Comparison of ENCODE assay signal across 21 cellular contexts in genomic region chr2:157936464-157936863, GRCh38.
DNase-seq lines count a peak whose midpoint lies in the region; ATAC-seq, FAIRE-seq and TF ChIP-seq lines count a peak whose summit lies in the region.
"Had no signal": no experiment of that assay in that cellular context is flagged by ENCODE, and none has a peak within 500 bp of the region (broad histone marks: within the 10 kb centered on the region; RNA-seq: fewer than 3 reads in every experiment).

No MANE protein-coding gene starts in this region.

- no peak for TF ChIP-seq CTCF in bronchial epithelial cell (IDR thresholded peaks at IDR 0.05; ENCODE audit: insufficient read depth, low read length, severe bottlenecking)

- H3K4me3 ChIP-seq in bronchial epithelial cell (ENCODE audit: low read depth, low read length), result no peak overlapping the region
- H3K4me3 ChIP-seq: HAP-1 had no signal

- H3K36me3 ChIP-seq in bronchial epithelial cell (ENCODE audit: control insufficient read depth, insufficient read depth, low read length), result no peaks in the 10 kb centered on the region
- H3K36me3 ChIP-seq: HAP-1 had no signal

- intact Hi-C loops in Right ventricle myocardium inferior (cut with DNase I), result no loop called here

- no peak for FAIRE-seq in bronchial epithelial cell (lab: Jason Lieb, UNC)

- ATAC-seq in GM18867 (IDR thresholded peaks at IDR 0.05; ENCODE audit: unreplicated experiment) (no peak), HG02870 (IDR thresholded peaks at IDR 0.05; ENCODE audit: unreplicated experiment) (no peak), Right ventricle myocardium inferior (no peak)
- ATAC-seq: CD8-positive, alpha-beta T cell; SK-N-SH treated with all-trans-retinoic acid at 6 μM for 48 hours had no signal

- H3K27me3 ChIP-seq in bronchial epithelial cell (ENCODE audit: control insufficient read depth, insufficient read depth, low read length), result no peaks in the 10 kb centered on the region

- DNase-seq in ELR (ENCODE audit: low read depth), result peak; percentile 19
- DNase-seq in RKO (ENCODE audit: low spot score), result peak; percentile 12
- peak; percentile 71 for DNase-seq in bronchial epithelial cell (ENCODE audit: low read depth)
- peak; percentile 52 for DNase-seq in kidney tubule cell (ENCODE audit: low spot score)
- DNase-seq in COR-L47 (lab: John Stamatoyannopoulos, UW), result no peak
- no peak for DNase-seq in Right ventricle myocardium inferior (ENCODE audit: missing footprints)
- DNase-seq: AML-193; C1 segment of cervical spinal cord; Calu3; CD8-positive, alpha-beta T cell; DMS153; GDM1; NCI-H1694; NCI-H2081 treated with DMSO at 0.1 percent for 48 hours; NCI-H2171 treated with DMSO at 0.1 percent for 48 hours; NCI-H524 treated with DMSO at 0.1 percent for 48 hours; NCI-H82 had no signal

Comparison
In these comparisons a context has a peak if more than half of its experiments do, and no peak if none do; other contexts are left out.
1. DNase-seq: peak in ELR (single experiment), RKO (single experiment), bronchial epithelial cell (single experiment) and kidney tubule cell (single experiment); none in COR-L47 (single experiment) and Right ventricle myocardium inferior (single experiment).